In genomic region chr22:47836957-47837356, GRCh38 we compare ENCODE assay signal across 22 cellular contexts.
DNase-seq lines count a peak whose midpoint lies in the region; ATAC-seq, FAIRE-seq and TF ChIP-seq lines count a peak whose summit lies in the region.
"Had no signal": no experiment of that assay in that cellular context is flagged by ENCODE, and none has a peak within 500 bp of the region (broad histone marks: within the 10 kb centered on the region; RNA-seq: fewer than 3 reads in every experiment).

No MANE protein-coding gene starts in this region.

- CTCF ChIA-PET in activated CD8-positive, alpha-beta T cell treated with anti-CD3 and anti-CD28 coated beads for 36 hours (lab: Charles Lee): no interaction called here

- H3K9ac ChIP-seq in mesendoderm (ENCODE audit: low read length): no peak overlapping the region
- H3K9ac ChIP-seq: KMS-11 had no signal

- H3K4me1 ChIP-seq in mesendoderm (ENCODE audit: control insufficient read depth, low read depth, low read length): no peaks in the 10 kb centered on the region
- H3K4me1 ChIP-seq: body of pancreas, Caco-2, left lung, spleen, vagina had no signal

- no CpG with 5 or more reads among the region's 2 CpGs for WGBS in mesendoderm (ENCODE audit: extremely low coverage, insufficient coverage, low lambda C conversion rate)

- no peak overlapping the region for H4K8ac ChIP-seq in mesendoderm (ENCODE audit: low read depth, low read length)

- no peak overlapping the region for H3K23ac ChIP-seq in mesendoderm (ENCODE audit: low read length)

- no peak overlapping the region for H3K27ac ChIP-seq in mesendoderm (ENCODE audit: low read depth, low read length)
- H3K27ac ChIP-seq: body of pancreas, KMS-11, left lung, spleen, vagina had no signal

- H2BK5ac ChIP-seq in mesendoderm (ENCODE audit: low read length): no peak overlapping the region

- H3K9me3 Mint-ChIP-seq in activated CD8-positive, alpha-beta T cell treated with anti-CD3 and anti-CD28 coated beads for 36 hours: no peaks in the 10 kb centered on the region
- H3K9me3 Mint-ChIP-seq: activated naive CD4-positive, alpha-beta T cell treated with anti-CD3 and anti-CD28 coated beads for 36 hours had no signal

- H3K79me2 ChIP-seq in mesendoderm (ENCODE audit: control insufficient read depth, insufficient read depth, low read length): no peaks in the 10 kb centered on the region

- ATAC-seq in activated CD8-positive, alpha-beta T cell treated with anti-CD3 and anti-CD28 coated beads for 36 hours: no peak
- no peak for ATAC-seq in GM21528 (IDR thresholded peaks at IDR 0.05; ENCODE audit: low FRiP score, unreplicated experiment)
- ATAC-seq: body of pancreas, T-helper 17 cell had no signal

- FAIRE-seq in bronchial epithelial cell (lab: Jason Lieb, UNC): no peak

- no peaks in the 10 kb centered on the region for H3K36me3 Mint-ChIP-seq in activated CD8-positive, alpha-beta T cell treated with anti-CD3 and anti-CD28 coated beads for 36 hours (ENCODE audit: low read depth)

- POLR2A ChIA-PET in activated CD8-positive, alpha-beta T cell treated with anti-CD3 and anti-CD28 coated beads for 36 hours (lab: Charles Lee): no interaction called here

- no peak overlapping the region for H3K4me3 ChIP-seq in bronchial epithelial cell (ENCODE audit: low read depth, low read length)
- H3K4me3 ChIP-seq in mesendoderm (ENCODE audit: low read length): no peak overlapping the region
- H3K4me3 ChIP-seq: body of pancreas, left lung, spleen, vagina had no signal

- intact Hi-C loops in activated CD8-positive, alpha-beta T cell treated with anti-CD3 and anti-CD28 coated beads for 36 hours (cut with micrococcal nuclease): no loop called here

- H3K4ac ChIP-seq in mesendoderm (ENCODE audit: low read depth, low read length): no peak overlapping the region

- H3K27me3 ChIP-seq in bronchial epithelial cell (ENCODE audit: control insufficient read depth, insufficient read depth, low read length) (no peaks in the 10 kb centered on the region), mesendoderm (ENCODE audit: insufficient read depth, low read length, poor library complexity) (no peaks in the 10 kb centered on the region)
- H3K27me3 ChIP-seq: body of pancreas, vagina had no signal

- H4K5ac ChIP-seq in mesendoderm (ENCODE audit: low read length): no peak overlapping the region

- H3K27me3 Mint-ChIP-seq in activated CD8-positive, alpha-beta T cell treated with anti-CD3 and anti-CD28 coated beads for 36 hours: peaks cover 9% of the 10 kb centered on the region

- no peak overlapping the region for H3K27ac Mint-ChIP-seq in activated CD8-positive, alpha-beta T cell treated with anti-CD3 and anti-CD28 coated beads for 36 hours
- H3K27ac Mint-ChIP-seq: activated naive CD4-positive, alpha-beta T cell treated with anti-CD3 and anti-CD28 coated beads for 36 hours; T-helper 17 cell had no signal

- H3K4me2 ChIP-seq in mesendoderm (ENCODE audit: low read length): no peak overlapping the region
- H3K4me2 ChIP-seq: KMS-11 had no signal

- H2BK15ac ChIP-seq in mesendoderm (replicated peaks; ENCODE audit: low read depth): no peak overlapping the region

- no peaks in the 10 kb centered on the region for H3K4me1 Mint-ChIP-seq in activated CD8-positive, alpha-beta T cell treated with anti-CD3 and anti-CD28 coated beads for 36 hours (ENCODE audit: low read depth)

- no peaks in the 10 kb centered on the region for H3K79me1 ChIP-seq in mesendoderm (ENCODE audit: low read length)

- peak overlapping the region; percentile 20 for H3K56ac ChIP-seq in mesendoderm (ENCODE audit: low read length)

- no peak for TF ChIP-seq CTCF in bronchial epithelial cell (IDR thresholded peaks at IDR 0.05; ENCODE audit: insufficient read depth, low read length, severe bottlenecking)
- TF ChIP-seq CTCF in activated CD8-positive, alpha-beta T cell treated with anti-CD3 and anti-CD28 coated beads for 36 hours (IDR thresholded peaks at IDR 0.05): no peak

- no peak overlapping the region for H3K4me3 Mint-ChIP-seq in activated CD8-positive, alpha-beta T cell treated with anti-CD3 and anti-CD28 coated beads for 36 hours
- H3K4me3 Mint-ChIP-seq: activated naive CD4-positive, alpha-beta T cell treated with anti-CD3 and anti-CD28 coated beads for 36 hours; T-helper 17 cell had no signal

- H3K18ac ChIP-seq in mesendoderm (ENCODE audit: low read length): peak overlapping the region; percentile 21

- H3K36me3 ChIP-seq in bronchial epithelial cell (ENCODE audit: control insufficient read depth, insufficient read depth, low read length) (no peaks in the 10 kb centered on the region), mesendoderm (ENCODE audit: control insufficient read depth, insufficient read depth, low read length) (no peaks in the 10 kb centered on the region)
- H3K36me3 ChIP-seq: left lung, spleen, vagina had no signal

- H2AK5ac ChIP-seq in mesendoderm (ENCODE audit: low read length): peak overlapping the region; percentile 66

- H2BK120ac ChIP-seq in mesendoderm (ENCODE audit: low read depth, low read length): no peak overlapping the region

- DNase-seq in EL (peak; percentile 2), NCI-H2171 treated with DMSO at 0.1 percent for 48 hours (lab: John Stamatoyannopoulos, UW) (peak; percentile 87), bronchial epithelial cell (ENCODE audit: low read depth) (peak; percentile 35), mesendoderm (peak; percentile 77), NCI-H2107 treated with DMSO at 0.1 percent for 48 hours (lab: John Stamatoyannopoulos, UW; ENCODE audit: unreplicated experiment) (no peak)
- DNase-seq in activated CD4-positive, alpha-beta T cell treated with anti-CD3 and anti-CD28 coated beads for 1 hour: no peak
- DNase-seq in activated CD8-positive, alpha-beta T cell treated with anti-CD3 and anti-CD28 coated beads for 36 hours: no peak
- DNase-seq: activated CD4-positive, CD25-positive, alpha-beta regulatory T cell treated with anti-CD3 and anti-CD28 coated beads, Interleukin-2, amount 50 U/mL, for 72 hours; activated CD8-positive, alpha-beta memory T cell treated with anti-CD3 and anti-CD28 coated beads, Interleukin-2, amount 50 U/mL, for 4 hours; hippocampal formation; left lung; NCI-H187; NCI-H774; spleen; stimulated activated naive CD4-positive, alpha-beta T cell; T-helper 17 cell had no signal

Comparison
In these comparisons a context has a peak if more than half of its experiments do, and no peak if none do; other contexts are left out.
1. DNase-seq: peak in EL (single experiment), NCI-H2171 treated with DMSO at 0.1 percent for 48 hours (single experiment), bronchial epithelial cell (single experiment) and mesendoderm (single experiment); none in activated CD4-positive, alpha-beta T cell treated with anti-CD3 and anti-CD28 coated beads for 1 hour (single experiment), activated CD8-positive, alpha-beta T cell treated with anti-CD3 and anti-CD28 coated beads for 36 hours (single experiment) and NCI-H2107 treated with DMSO at 0.1 percent for 48 hours (single experiment).